20 cellular contexts compared by ENCODE assay signal in the genomic region with DNA sequence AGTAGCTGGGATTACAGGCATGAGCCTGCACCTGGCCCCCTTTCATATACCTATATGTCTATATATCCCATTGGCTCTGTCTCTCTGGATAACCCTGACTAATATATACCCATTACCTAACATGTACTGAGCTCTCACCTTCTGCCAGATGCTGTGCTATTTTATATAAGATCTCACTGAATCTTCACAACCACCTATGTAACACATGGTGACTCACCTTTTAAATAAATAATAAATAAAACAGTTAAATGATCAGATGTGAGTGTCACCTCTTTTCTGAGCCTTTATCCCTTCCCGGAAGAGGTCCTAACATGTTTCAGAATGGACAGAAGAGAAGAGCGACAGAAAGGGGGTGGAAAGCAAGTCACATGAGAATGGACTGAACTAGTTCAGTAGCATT.
A peak's percentile ranks its signal among the peaks of the same experiment; 100 is the strongest.
DNase-seq lines count a peak whose midpoint lies in the region; ATAC-seq, FAIRE-seq and TF ChIP-seq lines count a peak whose summit lies in the region.
"Had no signal": no experiment of that assay in that cellular context is flagged by ENCODE, and none has a peak within 500 bp of the region (broad histone marks: within the 10 kb centered on the region; RNA-seq: fewer than 3 reads in every experiment).

No MANE protein-coding gene starts in this region.

- H3K36me3 ChIP-seq in HEK293 (ENCODE audit: control insufficient read depth in 2 of 2, insufficient read depth in 1 of 2, low read length in 2 of 2) (no peaks in the 10 kb centered on the region), K562 (ENCODE audit: control insufficient read depth, insufficient read depth, low read length) (no peaks in the 10 kb centered on the region), prostate gland (no peaks in the 10 kb centered on the region)
- H3K36me3 ChIP-seq: BE2C had no signal

- H3K9me3 ChIP-seq in A549: no peaks in the 10 kb centered on the region
- H3K9me3 ChIP-seq in HEK293 (ENCODE audit: control insufficient read depth, insufficient read depth, low read depth, low read length): no peaks in the 10 kb centered on the region
- no peaks in the 10 kb centered on the region; the same call in 1 of the 2 replicates for H3K9me3 ChIP-seq in K562 (replicated peaks; ENCODE audit: control insufficient read depth, insufficient read depth, low read depth, low read length)
- H3K9me3 ChIP-seq in prostate gland: no peaks in the 10 kb centered on the region
- H3K9me3 ChIP-seq: BE2C had no signal

- H3K4me1 ChIP-seq in A549 (no peaks in the 10 kb centered on the region), HEK293 (ENCODE audit: control insufficient read depth, insufficient read depth, low read length) (peaks cover 15% of the 10 kb centered on the region), K562 (replicated peaks in 1 of 2; ENCODE audit: control insufficient read depth in 2 of 2, insufficient read depth in 2 of 2, low read length in 2 of 2) (no peaks in the 10 kb centered on the region), foreskin keratinocyte (no peaks in the 10 kb centered on the region), prostate gland (replicated peaks) (no peaks in the 10 kb centered on the region)
- H3K4me1 ChIP-seq: BE2C had no signal

- FAIRE-seq in A549 (lab: Jason Lieb, UNC) (no peak), K562 (lab: Jason Lieb, UNC) (no peak)
- FAIRE-seq: HTR-8/SVneo had no signal

- no peaks in the 10 kb centered on the region for H4K20me1 ChIP-seq in K562 (replicated peaks; ENCODE audit: control insufficient read depth, insufficient read depth, low read length)

- WGBS in A549 (ENCODE audit: missing lambda C conversion rate): 91% methylated on average over 2 of the region's 2 CpGs
- 70% methylated on average over 2 of the region's 2 CpGs for WGBS in K562 (ENCODE audit: insufficient coverage, low coverage, missing lambda C conversion rate)
- 99% methylated on average over 2 of the region's 2 CpGs for WGBS in prostate gland

- H2AFZ ChIP-seq in K562 (ENCODE audit: low read depth, low read length): no peak overlapping the region

- H3K4me3 ChIP-seq in A549 (no peak overlapping the region), HEK293 (ENCODE audit: low read depth, low read length) (no peak overlapping the region), K562 (no peak overlapping the region), prostate gland (no peak overlapping the region)

- in situ Hi-C loops in K562 (cut with MboI): no loop called here

- no peak overlapping the region for H3K4me2 ChIP-seq in A549
- H3K4me2 ChIP-seq in K562 (ENCODE audit: insufficient read depth, low read length): no peak overlapping the region

- TF ChIP-seq CTCF in A549 (IDR thresholded peaks at IDR 0.05) (no peak), HEK293 (tag by site-specific recombination; IDR thresholded peaks at IDR 0.05) (no peak), K562 (IDR thresholded peaks at IDR 0.05 in 2 of 3, conservative IDR thresholded peaks at IDR 0.05 in 1 of 3; ENCODE audit: insufficient read depth in 2 of 3, low read depth in 1 of 3, low read length in 3 of 3) (no peak), foreskin keratinocyte (conservative IDR thresholded peaks at IDR 0.05) (no peak), prostate gland (IDR thresholded peaks at IDR 0.05) (no peak)

- POLR2A ChIA-PET in A549 (lab: Yijun Ruan, JAX) (no interaction called here), HEK293 (lab: Yijun Ruan, JAX) (no interaction called here), K562 (lab: Yijun Ruan, JAX) (interaction anchor here (0.6 kb wide), 1 partner anchor 12 kb away, joined by 3 read pairs; no protein-coding TSS in a partner anchor)

- no peaks in the 10 kb centered on the region for H3K79me2 ChIP-seq in K562 (ENCODE audit: control insufficient read depth, insufficient read depth, low read length)

- CTCF ChIA-PET in A549 (lab: Yijun Ruan, JAX) (no interaction called here), HEK293 (lab: Yijun Ruan, JAX) (interaction anchor here (1.9 kb wide), 1 partner anchor 124 kb away, joined by 4 read pairs; no protein-coding TSS in a partner anchor), K562 (lab: Yijun Ruan, JAX; ENCODE audit: low intra/inter-chr PET ratio) (no interaction called here)

- TF ChIP-seq RAD21 in A549 (conservative IDR thresholded peaks at IDR 0.05 in 1 of 2, IDR thresholded peaks at IDR 0.05 in 1 of 2): no peak
- TF ChIP-seq RAD21 in K562 (CRISPR knock-in tag; conservative IDR thresholded peaks at IDR 0.05 in 1 of 2, IDR thresholded peaks at IDR 0.05 in 1 of 2): no peak

- intact Hi-C loops in K562 (cut with micrococcal nuclease) (loop anchor here (5.0 kb wide), 1 partner anchor 138 kb away; no protein-coding TSS in a partner anchor), prostate gland (cut with DNase I) (no loop called here)

- H3K27ac ChIP-seq in A549 (no peak overlapping the region), HEK293 (ENCODE audit: extremely low read depth, low read depth, low read length) (no peak overlapping the region), K562 (ENCODE audit: extremely low read depth, low read depth, low read length) (no peak overlapping the region), foreskin keratinocyte (no peak overlapping the region), prostate gland (no peak overlapping the region)

- H3K9me1 ChIP-seq in K562 (ENCODE audit: control insufficient read depth, insufficient read depth, low read length): no peaks in the 10 kb centered on the region

- TF ChIP-seq EP300 in A549 (IDR thresholded peaks at IDR 0.05) (no peak), K562 (IDR thresholded peaks at IDR 0.05; ENCODE audit: low read length) (no peak)

- ATAC-seq in A549 (no peak), K562 (no peak), foreskin keratinocyte (peak; percentile 24)
- ATAC-seq: HCT116 had no signal

- TF ChIP-seq POLR2A in A549 (IDR thresholded peaks at IDR 0.05; ENCODE audit: low read length) (no peak), K562 (conservative IDR thresholded peaks at IDR 0.05) (no peak), prostate gland (IDR thresholded peaks at IDR 0.05) (no peak)

- DNase-seq in A549 (ENCODE audit: low read depth in 1 of 2, low spot score in 1 of 2) (no peak), K562 (ENCODE audit: extremely low read depth in 1 of 4, low spot score in 3 of 4) (no peak), foreskin keratinocyte (no peak), NCI-H2196 (lab: John Stamatoyannopoulos, UW; ENCODE audit: unreplicated experiment) (no peak), prostate gland (ENCODE audit: low spot score) (no peak)
- DNase-seq: ACHN; BE2C; C1 segment of cervical spinal cord; CD4-positive, CD25-positive, alpha-beta regulatory T cell; CD8-positive, alpha-beta memory T cell; COR-L47; DMS 273 treated with DMSO at 0.1 percent for 48 hours; DMS79; GF-D8; GOT3; H7; IMR-90 had no signal

- no peak overlapping the region for H3K9ac ChIP-seq in K562 (ENCODE audit: insufficient read depth in 1 of 2, low read depth in 2 of 2, low read length in 2 of 2)

- BruUV-seq in K562 (replicated peaks; lab: Mats Ljungman, UMichigan): no TSS peak

- no peaks in the 10 kb centered on the region for H3K27me3 ChIP-seq in K562 (ENCODE audit: control insufficient read depth in 2 of 2, insufficient read depth in 2 of 2, low read length in 2 of 2)
- H3K27me3 ChIP-seq in foreskin keratinocyte: no peaks in the 10 kb centered on the region
- H3K27me3 ChIP-seq in prostate gland (replicated peaks; ENCODE audit: insufficient read depth): no peaks in the 10 kb centered on the region
- H3K27me3 ChIP-seq: BE2C had no signal

TF ChIP-seq in A549, 52 proteins besides CTCF, POLR2A, EP300 and RAD21:
- no peak for TF ChIP-seq FOSL2 (IDR thresholded peaks at IDR 0.05)
- peak; percentile 18; the same call in 1 of the 2 replicates for TF ChIP-seq FOSL2 (CRISPR knock-in tag; IDR thresholded peaks at IDR 0.05)
- no peak for TF ChIP-seq CEBPB (IDR thresholded peaks at IDR 0.05)

TF ChIP-seq in HEK293, 187 proteins besides CTCF, POLR2A, EP300 and RAD21:
- TF ChIP-seq ZNF664 (tag by site-specific recombination; IDR thresholded peaks at IDR 0.05) (peak; percentile 66; the same call in 1 of the 2 replicates), PATZ1 (tag by site-specific recombination; IDR thresholded peaks at IDR 0.05) (no peak)

TF ChIP-seq in K562, 482 proteins besides CTCF, POLR2A, EP300 and RAD21:
- TF ChIP-seq ATF3 (IDR thresholded peaks at IDR 0.05) (0 out of 2 replicates have a peak, but pooled peaks have one; percentile 18), ATF3 (CRISPR knock-in tag; conservative IDR thresholded peaks at IDR 0.05) (no peak), COPS2 (conservative IDR thresholded peaks at IDR 0.05) (no peak)
